ENCODE assay signal across 1 cellular context in genomic region chr16:51707666-51708065, GRCh38.
TF ChIP-seq lines count a peak whose summit lies in the region.

No MANE protein-coding gene starts in this region.

TF ChIP-seq in GM23338, 12 proteins besides CTCF, POLR2A, EP300 and RAD21 (continued from another document):
- TF ChIP-seq ZNF462 (CRISPR knock-in tag; IDR thresholded peaks at IDR 0.05) (no peak), EZH2 (IDR thresholded peaks at IDR 0.05; ENCODE audit: low read depth, unreplicated experiment) (no peak), REST (IDR thresholded peaks at IDR 0.05; ENCODE audit: unreplicated experiment) (no peak), ZNF331 (CRISPR knock-in tag; IDR thresholded peaks at IDR 0.05; ENCODE audit: low read depth) (no peak), STAT1 (IDR thresholded peaks at IDR 0.05; ENCODE audit: unreplicated experiment) (no peak), CREB1 (CRISPR knock-in tag; IDR thresholded peaks at IDR 0.05; ENCODE audit: low read depth) (no peak), ZNF114 (CRISPR knock-in tag; IDR thresholded peaks at IDR 0.05) (no peak)
